11 cellular contexts compared by ENCODE assay signal in genomic region chr10:100829933-100830727, GRCh38.
DNase-seq lines count a peak whose midpoint lies in the region; ATAC-seq lines count a peak whose summit lies in the region.
"Had no signal": no experiment of that assay in that cellular context is flagged by ENCODE, and none has a peak within 500 bp of the region (broad histone marks: within the 10 kb centered on the region; RNA-seq: fewer than 3 reads in every experiment).

No MANE protein-coding gene starts in this region.

- no peaks in the 10 kb centered on the region for H3K9me3 Mint-ChIP-seq in activated naive CD8-positive, alpha-beta T cell treated with anti-CD3 and anti-CD28 coated beads, Interleukin-2, amount 50 U/mL, for 24 hours
- no peaks in the 10 kb centered on the region for H3K9me3 Mint-ChIP-seq in natural killer cell treated with Interleukin-12 subunit alpha and Interleukin-12 subunit beta and Interleukin-15 and Interleukin-18, amount 100 ng/mL, for 72 hours

- peaks cover 24% of the 10 kb centered on the region for H3K4me1 Mint-ChIP-seq in activated naive CD8-positive, alpha-beta T cell treated with anti-CD3 and anti-CD28 coated beads, Interleukin-2, amount 50 U/mL, for 24 hours
- H3K4me1 Mint-ChIP-seq in natural killer cell treated with Interleukin-12 subunit alpha and Interleukin-12 subunit beta and Interleukin-15 and Interleukin-18, amount 100 ng/mL, for 72 hours (ENCODE audit: low read depth in 2 of 2) = peaks cover 23 to 29% of the 10 kb centered on the region in 2 donors

- peaks cover 79% of the 10 kb centered on the region for H3K27me3 Mint-ChIP-seq in activated naive CD8-positive, alpha-beta T cell treated with anti-CD3 and anti-CD28 coated beads, Interleukin-2, amount 50 U/mL, for 24 hours
- H3K27me3 Mint-ChIP-seq in natural killer cell treated with Interleukin-12 subunit alpha and Interleukin-12 subunit beta and Interleukin-15 and Interleukin-18, amount 100 ng/mL, for 72 hours = peaks cover 15 to 63% of the 10 kb centered on the region in 2 donors

- H3K4me3 Mint-ChIP-seq in activated naive CD8-positive, alpha-beta T cell treated with anti-CD3 and anti-CD28 coated beads, Interleukin-2, amount 50 U/mL, for 24 hours = peak overlapping the region; percentile 22
- peak overlapping the region; percentile 79 for H3K4me3 Mint-ChIP-seq in natural killer cell treated with Interleukin-12 subunit alpha and Interleukin-12 subunit beta and Interleukin-15 and Interleukin-18, amount 100 ng/mL, for 72 hours

- no peak overlapping the region for H3K27ac Mint-ChIP-seq in activated naive CD8-positive, alpha-beta T cell treated with anti-CD3 and anti-CD28 coated beads, Interleukin-2, amount 50 U/mL, for 24 hours
- no peak overlapping the region for H3K27ac Mint-ChIP-seq in natural killer cell treated with Interleukin-12 subunit alpha and Interleukin-12 subunit beta and Interleukin-15 and Interleukin-18, amount 100 ng/mL, for 72 hours

- no peaks in the 10 kb centered on the region for H3K36me3 Mint-ChIP-seq in activated naive CD8-positive, alpha-beta T cell treated with anti-CD3 and anti-CD28 coated beads, Interleukin-2, amount 50 U/mL, for 24 hours (ENCODE audit: low read depth)
- H3K36me3 Mint-ChIP-seq in natural killer cell treated with Interleukin-12 subunit alpha and Interleukin-12 subunit beta and Interleukin-15 and Interleukin-18, amount 100 ng/mL, for 72 hours = no peaks in the 10 kb centered on the region

- peak; percentile 28 for DNase-seq in stimulated activated CD4-positive, alpha-beta T cell treated with anti-CD3 and anti-CD28 coated beads, Interleukin-15, amount 100 ng/mL, for 24 hours
- DNase-seq in stimulated activated CD4-positive, alpha-beta T cell treated with anti-CD3 and anti-CD28 coated beads, Interleukin-12 subunit alpha, Interleukin-12 subunit beta, amount 100 ng/mL, for 4 hours = no peak
- no peak for DNase-seq in activated naive CD8-positive, alpha-beta T cell treated with anti-CD3 and anti-CD28 coated beads, Interleukin-2, amount 50 U/mL, for 24 hours
- no peak for DNase-seq in natural killer cell treated with Interleukin-12 subunit alpha and Interleukin-12 subunit beta and Interleukin-15 and Interleukin-18, amount 100 ng/mL, for 72 hours (ENCODE audit: low spot score)
- DNase-seq in DMS53 (lab: John Stamatoyannopoulos, UW) = no peak
- DNase-seq in cerebellar cortex (ENCODE audit: low spot score) = no peak
- DNase-seq: AML-193, mesenchymal stem cell, NCI-H2227 treated with DMSO at 0.1 percent for 48 hours had no signal

- no peak for ATAC-seq in activated naive CD8-positive, alpha-beta T cell treated with anti-CD3 and anti-CD28 coated beads, Interleukin-2, amount 50 U/mL, for 24 hours
- no peak for ATAC-seq in natural killer cell treated with Interleukin-12 subunit alpha and Interleukin-12 subunit beta and Interleukin-15 and Interleukin-18, amount 100 ng/mL, for 72 hours
- ATAC-seq in GM21447 (IDR thresholded peaks at IDR 0.05; ENCODE audit: unreplicated experiment) (no peak), GM18907 (IDR thresholded peaks at IDR 0.05; ENCODE audit: unreplicated experiment) (no peak)
